Comparison of ENCODE assay signal across 8 cellular contexts in genomic region chr6:90413867-90414266, GRCh38.
DNase-seq lines count a peak whose midpoint lies in the region; ATAC-seq and TF ChIP-seq lines count a peak whose summit lies in the region.

No MANE protein-coding gene starts in this region.

- H3K27me3 ChIP-seq in heart left ventricle (no peaks in the 10 kb centered on the region), skeletal muscle tissue (ENCODE audit: control insufficient read depth in 3 of 3, insufficient read depth in 3 of 3, low read length in 3 of 3) (peaks cover 0 to 4% (median 2%) of the 10 kb centered on the region in 3 donors)

- POLR2A ChIA-PET in GM10248 (lab: Yijun Ruan, JAX): interaction anchor here (0.6 kb wide), 1 partner anchor 15 kb away, joined by 3 read pairs; no protein-coding TSS in a partner anchor

- peaks cover 0 to 13% (median 6%) of the 10 kb centered on the region in 12 donors for H3K4me1 ChIP-seq in heart left ventricle
- H3K4me1 ChIP-seq in skeletal muscle tissue (ENCODE audit: control insufficient read depth in 3 of 3, insufficient read depth in 3 of 3, low read length in 3 of 3): peaks cover 2 to 7% (median 6%) of the 10 kb centered on the region in 3 donors

- H3K9me3 ChIP-seq in heart left ventricle: no peaks in the 10 kb centered on the region
- no peaks in the 10 kb centered on the region for H3K9me3 ChIP-seq in skeletal muscle tissue (ENCODE audit: control insufficient read depth in 3 of 3, low read length in 3 of 3)

- TF ChIP-seq CTCF in GM10248 (IDR thresholded peaks at IDR 0.05; ENCODE audit: control extremely low read depth, extremely low read depth, low read depth, missing control alignments) (no peak), heart left ventricle (IDR thresholded peaks at IDR 0.05) (no peak)

- no peak for TF ChIP-seq POLR2A in heart left ventricle (IDR thresholded peaks at IDR 0.05)

- peak overlapping the region in 2 of 3 donors; percentile 7 to 47 for H3K9ac ChIP-seq in skeletal muscle tissue (ENCODE audit: low read depth in 1 of 3, low read length in 3 of 3)

- H3K27ac ChIP-seq in heart left ventricle: peak overlapping the region in 1 of 12 donors; percentile 62
- H3K27ac ChIP-seq in skeletal muscle tissue (ENCODE audit: low read depth, low read length): no peak overlapping the region

- peak; percentile 53 for DNase-seq in GM10248 (ENCODE audit: extremely low spot score)
- peak; percentile 13 for DNase-seq in NCI-H526 treated with DMSO at 0.1 percent for 48 hours (lab: John Stamatoyannopoulos, UW)
- DNase-seq in activated T-cell treated with anti-CD3 and anti-CD28 coated beads, Interleukin-2, amount 50 U/mL, for 48 hours: peak; percentile 81 to 82
- peak in 3 of 5 donors; percentile 34 to 43 (median 38) for DNase-seq in heart left ventricle
- DNase-seq in NCI-H146 treated with DMSO at 0.1 percent for 48 hours (lab: John Stamatoyannopoulos, UW; ENCODE audit: unreplicated experiment): no peak

- WGBS in heart left ventricle, 4 donors: 0 to 2% (median 1%) methylated on average over 8 of the region's 8 CpGs

- CTCF ChIA-PET in GM10248 (lab: Yijun Ruan, JAX): interaction anchor here (1.4 to 3.0 kb wide), 4 partner anchors 8 to 20 kb away, joined by 4 to 19 read pairs (median 8); no protein-coding TSS in a partner anchor

- intact Hi-C loops in heart left ventricle (cut with DNase I): no loop called here

- ATAC-seq in heart left ventricle (peak in 3 of 4 donors; percentile 25 to 53 (median 49)), HG03097 (IDR thresholded peaks at IDR 0.05; ENCODE audit: low FRiP score, unreplicated experiment) (no peak), GM18498 (IDR thresholded peaks at IDR 0.05; ENCODE audit: unreplicated experiment) (no peak)

- H3K4me3 ChIP-seq in heart left ventricle (peak overlapping the region in 9 of 12 donors; percentile 17 to 49 (median 34)), skeletal muscle tissue (ENCODE audit: low read length in 3 of 3) (peak overlapping the region; percentile 4 to 56 (median 50))

- H3K36me3 ChIP-seq in heart left ventricle: no peaks in the 10 kb centered on the region
- no peaks in the 10 kb centered on the region for H3K36me3 ChIP-seq in skeletal muscle tissue (ENCODE audit: control insufficient read depth in 3 of 3, insufficient read depth in 3 of 3, low read length in 3 of 3)

Comparison
In these comparisons a context has a peak if more than half of its experiments do, and no peak if none do; other contexts are left out.
1. ATAC-seq: peak in heart left ventricle (3 of 4); none in HG03097 (single experiment) and GM18498 (single experiment).